ENCODE assay signal across 18 cellular contexts in the genomic region with DNA sequence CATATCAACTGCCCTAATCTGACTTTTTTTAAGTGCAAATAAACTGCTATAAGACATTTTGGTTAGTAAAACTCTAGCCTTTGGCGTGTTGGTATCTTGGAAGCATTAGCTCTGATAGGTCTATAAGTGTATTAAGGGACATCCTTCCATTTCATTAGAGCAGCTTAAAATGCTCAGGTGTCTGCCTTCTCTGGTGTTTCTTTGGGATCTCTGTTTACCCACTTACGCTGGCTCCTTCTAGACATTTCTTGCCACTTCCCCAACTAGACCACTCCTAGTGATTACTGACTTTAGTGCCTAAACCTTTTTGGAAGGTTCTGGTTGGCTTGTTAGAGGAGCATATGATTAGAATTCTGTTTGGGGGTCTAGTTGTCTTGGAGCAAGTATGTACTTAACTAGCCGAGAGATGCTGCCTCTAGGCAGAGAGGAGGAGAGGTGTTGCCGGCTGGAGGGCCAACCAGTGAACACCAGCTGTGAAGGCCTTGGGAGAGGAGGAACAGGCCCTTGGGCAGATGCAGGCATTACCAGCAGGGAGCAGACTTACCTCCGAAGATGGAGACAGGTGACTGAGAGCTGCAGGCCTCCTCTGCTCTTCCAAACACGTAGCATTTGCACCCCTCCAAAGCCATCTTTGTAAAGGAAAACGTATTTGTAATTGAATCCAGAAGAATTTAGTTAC.
DNase-seq lines count a peak whose midpoint lies in the region; ATAC-seq and TF ChIP-seq lines count a peak whose summit lies in the region.
"Had no signal": no experiment of that assay in that cellular context is flagged by ENCODE, and none has a peak within 500 bp of the region (broad histone marks: within the 10 kb centered on the region; RNA-seq: fewer than 3 reads in every experiment).

No MANE protein-coding gene starts in this region.

- no peaks in the 10 kb centered on the region for H3K9me3 ChIP-seq in RWPE2 (ENCODE audit: severe bottlenecking)
- H3K9me3 ChIP-seq: BLaER1 had no signal

- no peaks in the 10 kb centered on the region for H3K27me3 ChIP-seq in RWPE2 (ENCODE audit: insufficient read depth, poor library complexity, severe bottlenecking)
- H3K27me3 ChIP-seq: BLaER1 had no signal

- in situ Hi-C loops in ACHN (cut with HindIII; ENCODE audit: low pct_ligation_motif_present, low pct_unique_long_range_greater_than_20kb, low sequenced_read_pairs), result no loop called here

- DNase-seq in ACHN (peak; percentile 14), ELF-1 (ENCODE audit: low read depth, low spot score) (peak; percentile 71), RWPE2 (ENCODE audit: low spot score) (no peak), iPS-NIHi7 (ENCODE audit: extremely low spot score) (peak; percentile 66), GM10248 (ENCODE audit: extremely low spot score) (no peak)
- DNase-seq in activated CD4-positive, CD25-positive, alpha-beta regulatory T cell treated with anti-CD3 and anti-CD28 coated beads, Interleukin-2, amount 50 U/mL, for 72 hours, result no peak
- DNase-seq: activated CD4-positive, alpha-beta T cell treated with anti-CD3 and anti-CD28 coated beads for 1 hour; activated naive CD4-positive, alpha-beta T cell treated with Interleukin-2 at 50 U/mL for 16 hours; DMS79; effector memory CD4-positive, alpha-beta T cell; KG1; NCI-H1105 treated with DMSO at 0.1 percent for 48 hours; NCI-H226; Right ventricle myocardium superior; T-helper 2 cell had no signal

- peaks cover 4% of the 10 kb centered on the region for H3K4me1 ChIP-seq in RWPE2 (ENCODE audit: insufficient read depth, poor library complexity, severe bottlenecking)
- H3K4me1 ChIP-seq: BLaER1 had no signal

- CTCF ChIA-PET in GM10248 (lab: Yijun Ruan, JAX), result interaction anchor here (1.3 kb wide), 1 partner anchor 9 kb away, joined by 5 read pairs; no protein-coding TSS in a partner anchor

- H3K4me3 ChIP-seq in RWPE2 (ENCODE audit: severe bottlenecking), result no peak overlapping the region
- H3K4me3 ChIP-seq: BLaER1 had no signal

- H3K36me3 ChIP-seq in RWPE2 (ENCODE audit: low read depth), result peaks cover 66% of the 10 kb centered on the region

- POLR2A ChIA-PET in GM10248 (lab: Yijun Ruan, JAX), result no interaction called here

- no peak overlapping the region for H3K27ac ChIP-seq in RWPE2 (ENCODE audit: poor library complexity, severe bottlenecking)
- H3K27ac ChIP-seq: BLaER1 had no signal

- peak; percentile 8 for TF ChIP-seq CTCF in RWPE2 (IDR thresholded peaks at IDR 0.05; ENCODE audit: poor library complexity, severe bottlenecking)
- TF ChIP-seq CTCF in GM10248 (IDR thresholded peaks at IDR 0.05; ENCODE audit: control extremely low read depth, extremely low read depth, low read depth, missing control alignments), result no peak

- no peak for ATAC-seq in RWPE2 (ENCODE audit: low read depth)
- no peak for ATAC-seq in GM18502 (IDR thresholded peaks at IDR 0.05; ENCODE audit: poor library complexity, unreplicated experiment)
- ATAC-seq in HG02610 (IDR thresholded peaks at IDR 0.05; ENCODE audit: unreplicated experiment), result no peak

Comparison
In these comparisons a context has a peak if more than half of its experiments do, and no peak if none do; other contexts are left out.
1. DNase-seq: peak in ACHN (single experiment), ELF-1 (single experiment) and iPS-NIHi7 (single experiment); none in RWPE2 (single experiment), GM10248 (single experiment) and activated CD4-positive, CD25-positive, alpha-beta regulatory T cell treated with anti-CD3 and anti-CD28 coated beads, Interleukin-2, amount 50 U/mL, for 72 hours (single experiment).